8 cellular contexts compared by ENCODE assay signal in the genomic region with DNA sequence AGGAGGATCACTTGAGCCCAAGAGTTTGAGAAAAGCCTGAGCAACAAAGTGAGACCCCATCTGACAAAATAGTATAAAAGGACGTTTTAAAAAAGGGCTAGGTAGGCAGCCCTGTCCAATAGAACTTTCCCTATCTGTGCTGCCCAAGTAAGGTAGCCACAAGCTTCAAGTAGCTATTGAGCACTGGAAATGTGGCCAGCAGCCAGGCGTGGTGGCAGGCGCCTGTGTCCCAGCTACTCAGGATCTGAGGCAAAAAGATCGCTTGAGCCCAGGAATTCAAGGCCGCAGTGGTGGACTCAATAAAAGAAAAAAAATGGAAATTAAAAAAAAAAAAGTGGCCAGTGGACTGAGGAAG. TPM values are rescaled to one million over a fixed set of nuclear protein-coding genes. Genes with fewer than 3 reads are reported as not detected.
DNase-seq lines count a peak whose midpoint lies in the region; ATAC-seq and TF ChIP-seq lines count a peak whose summit lies in the region.
"Had no signal": no experiment of that assay in that cellular context is flagged by ENCODE, and none has a peak within 500 bp of the region (broad histone marks: within the 10 kb centered on the region; RNA-seq: fewer than 3 reads in every experiment).

No MANE protein-coding gene starts in this region.

- ATAC-seq in psoas muscle, result no peak

- 69 to 90% (median 73%) methylated on average over 5 of the region's 5 CpGs for WGBS in psoas muscle, 3 donors

- H3K27ac ChIP-seq in dorsolateral prefrontal cortex (peak overlapping the region in 45 of 59 donors; percentile 9 to 94 (median 89)), psoas muscle (peak overlapping the region; percentile 80)
- H3K27ac ChIP-seq: VCaP had no signal

- intact Hi-C loops in dorsolateral prefrontal cortex (cut with DNase I) (loop anchor here in 1 of 2 donors (10.0 kb wide), 1 partner anchor 163 kb away; a partner anchor contains a TSS), psoas muscle (cut with DNase I) (no loop called here)

- no peaks in the 10 kb centered on the region for H3K27me3 ChIP-seq in dorsolateral prefrontal cortex
- no peaks in the 10 kb centered on the region for H3K27me3 ChIP-seq in psoas muscle (ENCODE audit: insufficient read depth in 3 of 3, low read length in 2 of 3)

- DNase-seq in DMS79 treated with DMSO at 0.1 percent for 48 hours (lab: John Stamatoyannopoulos, UW) (peak; percentile 56), NCI-H2029 treated with DMSO at 0.1 percent for 48 hours (lab: John Stamatoyannopoulos, UW) (peak; percentile 63), dorsolateral prefrontal cortex (peak in 7 of 10 donors; percentile 33 to 67 (median 64)), psoas muscle (no peak), NCI-H2227 treated with DMSO at 0.1 percent for 48 hours (lab: John Stamatoyannopoulos, UW) (no peak), NCI-H2081 (lab: John Stamatoyannopoulos, UW) (no peak)
- no peak for DNase-seq in activated effector memory CD4-positive, alpha-beta T cell treated with Interleukin-2 at 50 U/mL for 16 hours

- H3K9me3 ChIP-seq in psoas muscle, result no peaks in the 10 kb centered on the region

- peaks cover 0 to 11% of the 10 kb centered on the region in 2 donors for H3K36me3 ChIP-seq in psoas muscle (ENCODE audit: insufficient read depth in 1 of 2, low read depth in 1 of 2)

- peaks cover 18% of the 10 kb centered on the region for H3K4me1 ChIP-seq in psoas muscle

- TF ChIP-seq CTCF in dorsolateral prefrontal cortex (IDR thresholded peaks at IDR 0.05 in 54 of 56, conservative IDR thresholded peaks at IDR 0.05 in 2 of 56; ENCODE audit: low read depth in 1 of 56, partially characterized antibody in 56 of 56) (no peak), psoas muscle (IDR thresholded peaks at IDR 0.05) (no peak)

- H3K4me3 ChIP-seq in dorsolateral prefrontal cortex (peak overlapping the region in 4 of 59 donors; percentile 68 to 79 (median 72)), psoas muscle (peak overlapping the region; percentile 78)

RNA-seq across cellular contexts. Expression of a gene that starts 1.5 kb away (rescaled TPM):
- total RNA-seq in dorsolateral prefrontal cortex (100 to 1,000 TPM in 2 of 120 experiments, 10 to 100 TPM in 118; 10.2 to 114 (median 28.6) TPM), psoas muscle (100 to 1,000 TPM in 1 of 4 donors, 10 to 100 TPM in 3; 29.2 to 186 (median 53.9) TPM)
- polyA plus RNA-seq in psoas muscle, result 10 to 100 TPM; 12.1 to 47.1 (median 17.1) TPM

RNA-seq across cellular contexts. Expression of a gene that starts 26.8 kb away (rescaled TPM):
- total RNA-seq in dorsolateral prefrontal cortex, result 10 to 100 TPM; 19.8 to 37.5 (median 27.3) TPM
- total RNA-seq in psoas muscle, result 10 to 100 TPM; 29.3 to 53.5 (median 43.0) TPM
- 10 to 100 TPM; 33.0 to 60.6 (median 36.5) TPM for polyA plus RNA-seq in psoas muscle

RNA-seq across cellular contexts. Expression of a gene that starts 34.2 kb away (rescaled TPM):
- total RNA-seq in dorsolateral prefrontal cortex (10 to 100 TPM; 43.5 to 81.3 (median 58.5) TPM), psoas muscle (10 to 100 TPM; 18.6 to 26.0 (median 20.5) TPM)
- polyA plus RNA-seq in psoas muscle, result 10 to 100 TPM; 12.2 to 19.0 (median 18.4) TPM

Comparison
In these comparisons a context has a peak if more than half of its experiments do, and no peak if none do; other contexts are left out.
1. DNase-seq: peak in DMS79 treated with DMSO at 0.1 percent for 48 hours (single experiment), NCI-H2029 treated with DMSO at 0.1 percent for 48 hours (single experiment) and dorsolateral prefrontal cortex (7 of 10); none in psoas muscle (0 of 2), NCI-H2227 treated with DMSO at 0.1 percent for 48 hours (single experiment), activated effector memory CD4-positive, alpha-beta T cell treated with Interleukin-2 at 50 U/mL for 16 hours (single experiment) and NCI-H2081 (0 of 2).